ENCODE assay signal across 8 cellular contexts in genomic region chr1:44775930-44776748, GRCh38. TPM values are rescaled to one million over a fixed set of nuclear protein-coding genes. Genes with fewer than 3 reads are reported as not detected.
DNase-seq lines count a peak whose midpoint lies in the region; ATAC-seq and TF ChIP-seq lines count a peak whose summit lies in the region.

No MANE protein-coding gene starts in this region.

- H3K4me3 ChIP-seq in GM08714 (ENCODE audit: low read length) (peak overlapping the region; percentile 90), testis (peak overlapping the region; percentile 63 to 86)

- H3K9me3 Mint-ChIP-seq in central memory CD8-positive, alpha-beta T cell = no peaks in the 10 kb centered on the region

- H3K4me1 ChIP-seq in testis = peaks cover 19% of the 10 kb centered on the region

- DNase-seq in central memory CD8-positive, alpha-beta T cell (ENCODE audit: low spot score in 2 of 2) = peak in 1 of 2 donors; percentile 53
- DNase-seq in medulla oblongata (ENCODE audit: extremely low spot score) (peak; percentile 17), testis (peak; percentile 32), H4 (ENCODE audit: low spot score) (no peak)

- no peaks in the 10 kb centered on the region for H3K27me3 ChIP-seq in testis

- no peaks in the 10 kb centered on the region for H3K9me3 ChIP-seq in testis

- H3K27ac Mint-ChIP-seq in central memory CD8-positive, alpha-beta T cell (ENCODE audit: low read depth) = peak overlapping the region; percentile 92

- H3K4me1 Mint-ChIP-seq in central memory CD8-positive, alpha-beta T cell = peaks cover 34% of the 10 kb centered on the region

- WGBS in testis, 2 donors = 4% methylated on average over 17 to 34 of the region's 38 CpGs

- peak overlapping the region; percentile 83 to 93 for H3K27ac ChIP-seq in testis

- ATAC-seq in HG02642 (IDR thresholded peaks at IDR 0.05; ENCODE audit: poor library complexity, unreplicated experiment) (peak; percentile 26), SK-N-SH treated with all-trans-retinoic acid at 6 μM for 48 hours (peak; percentile 8), GM21786 (IDR thresholded peaks at IDR 0.05; ENCODE audit: unreplicated experiment) (no peak)
- ATAC-seq in central memory CD8-positive, alpha-beta T cell (replicated peaks; ENCODE audit: extremely low read depth, poor library complexity, severe bottlenecking) = peak; percentile 56

- H3K27me3 Mint-ChIP-seq in central memory CD8-positive, alpha-beta T cell = no peaks in the 10 kb centered on the region

- no peak for TF ChIP-seq CTCF in testis (IDR thresholded peaks at IDR 0.05)

- peaks cover 59% of the 10 kb centered on the region for H3K36me3 Mint-ChIP-seq in central memory CD8-positive, alpha-beta T cell (ENCODE audit: insufficient read depth)

- H3K36me3 ChIP-seq in testis (ENCODE audit: low read depth, missing control alignments) = no peaks in the 10 kb centered on the region

- TF ChIP-seq POLR2A in testis (IDR thresholded peaks at IDR 0.05) = no peak

- H3K4me3 Mint-ChIP-seq in central memory CD8-positive, alpha-beta T cell = peak overlapping the region; percentile 91

- intact Hi-C loops in testis (cut with DNase I; ENCODE audit: low total_unique reads) = no loop called here

TF ChIP-seq in SK-N-SH treated with all-trans-retinoic acid at 6 μM for 48 hours, 23 proteins besides CTCF, POLR2A, EP300 and RAD21:
- TF ChIP-seq ZFP3 (CRISPR knock-in tag; IDR thresholded peaks at IDR 0.05) (no peak), OSR1 (CRISPR knock-in tag; IDR thresholded peaks at IDR 0.05) (no peak), ZNF70 (CRISPR knock-in tag; IDR thresholded peaks at IDR 0.05) (no peak), TSHZ2 (CRISPR knock-in tag; IDR thresholded peaks at IDR 0.05) (no peak), ZNF8 (CRISPR knock-in tag; IDR thresholded peaks at IDR 0.05) (no peak), BACH2 (CRISPR knock-in tag; IDR thresholded peaks at IDR 0.05; ENCODE audit: borderline replicate concordance) (no peak), PPARA (CRISPR knock-in tag; IDR thresholded peaks at IDR 0.05; ENCODE audit: borderline replicate concordance) (no peak), GLIS3 (CRISPR knock-in tag; IDR thresholded peaks at IDR 0.05) (no peak), ZFP30 (CRISPR knock-in tag; IDR thresholded peaks at IDR 0.05) (no peak), ZC3H10 (CRISPR knock-in tag; IDR thresholded peaks at IDR 0.05) (no peak), ISL1 (CRISPR knock-in tag; IDR thresholded peaks at IDR 0.05) (no peak), TCF4 (CRISPR knock-in tag; IDR thresholded peaks at IDR 0.05; ENCODE audit: borderline replicate concordance) (no peak), ARNTL (CRISPR knock-in tag; IDR thresholded peaks at IDR 0.05; ENCODE audit: borderline replicate concordance, low read depth) (no peak), RARB (CRISPR knock-in tag; IDR thresholded peaks at IDR 0.05) (no peak), PATZ1 (CRISPR knock-in tag; IDR thresholded peaks at IDR 0.05; ENCODE audit: borderline replicate concordance) (no peak), ZNF565 (CRISPR knock-in tag; conservative IDR thresholded peaks at IDR 0.05; ENCODE audit: low read depth) (no peak), ESRRG (CRISPR knock-in tag; IDR thresholded peaks at IDR 0.05) (no peak), TOX (CRISPR knock-in tag; IDR thresholded peaks at IDR 0.05; ENCODE audit: borderline replicate concordance) (no peak)
- TF ChIP-seq, protein P1, sequence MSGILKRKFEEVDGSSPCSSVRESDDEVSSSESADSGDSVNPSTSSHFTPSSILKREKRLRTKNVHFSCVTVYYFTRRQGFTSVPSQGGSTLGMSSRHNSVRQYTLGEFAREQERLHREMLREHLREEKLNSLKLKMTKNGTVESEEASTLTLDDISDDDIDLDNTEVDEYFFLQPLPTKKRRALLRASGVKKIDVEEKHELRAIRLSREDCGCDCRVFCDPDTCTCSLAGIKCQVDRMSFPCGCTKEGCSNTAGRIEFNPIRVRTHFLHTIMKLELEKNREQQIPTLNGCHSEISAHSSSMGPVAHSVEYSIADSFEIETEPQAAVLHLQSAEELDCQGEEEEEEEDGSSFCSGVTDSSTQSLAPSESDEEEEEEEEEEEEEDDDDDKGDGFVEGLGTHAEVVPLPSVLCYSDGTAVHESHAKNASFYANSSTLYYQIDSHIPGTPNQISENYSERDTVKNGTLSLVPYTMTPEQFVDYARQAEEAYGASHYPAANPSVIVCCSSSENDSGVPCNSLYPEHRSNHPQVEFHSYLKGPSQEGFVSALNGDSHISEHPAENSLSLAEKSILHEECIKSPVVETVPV (CRISPR knock-in tag; IDR thresholded peaks at IDR 0.05) = no peak

RNA-seq across cellular contexts. Expression of gene RPS8, which starts 0.8 kb away (rescaled TPM):
- 100 to 1,000 TPM; 431 to 935 TPM for total RNA-seq in testis
- polyA plus RNA-seq in testis (ENCODE audit: insufficient read depth, low read depth, low replicate concordance) = 860 TPM
- 4,339 and 5,019 TPM in 2 replicates for total RNA-seq in H4 (2014; rRNA removed; shearing (Covaris generic))

RNA-seq across cellular contexts. Expression of gene BEST4, which starts 11.8 kb away (rescaled TPM):
- total RNA-seq in testis = 1 to 10 TPM; 1.1 to 1.7 TPM
- polyA plus RNA-seq in testis (ENCODE audit: insufficient read depth, low read depth, low replicate concordance) = 0.79 TPM
- total RNA-seq in H4 (2014; rRNA removed; shearing (Covaris generic)) = not detected in 2 replicates

RNA-seq across cellular contexts. Expression of gene PLK3, which starts 24.0 kb away (rescaled TPM):
- total RNA-seq in testis = 10 to 100 TPM; 16.4 to 17.2 TPM
- 7.2 TPM for polyA plus RNA-seq in testis (ENCODE audit: insufficient read depth, low read depth, low replicate concordance)
- total RNA-seq in H4 (2014; rRNA removed; shearing (Covaris generic)) = 1.3 and 4.6 TPM in 2 replicates

RNA-seq across cellular contexts. Expression of gene DYNLT4, which starts 31.0 kb away (rescaled TPM):
- 1 to 10 TPM; 3.2 to 4.0 TPM for total RNA-seq in testis
- 0.47 TPM for polyA plus RNA-seq in testis (ENCODE audit: insufficient read depth, low read depth, low replicate concordance)
- total RNA-seq in H4 (2014; rRNA removed; shearing (Covaris generic)) = 0.12 TPM in 1 of 2 replicates, not detected in the other

RNA-seq across cellular contexts. Expression of gene BTBD19, which starts 32.2 kb away (rescaled TPM):
- total RNA-seq in testis = 10 to 100 TPM; 10.2 to 14.1 TPM
- 5.4 TPM for polyA plus RNA-seq in testis (ENCODE audit: insufficient read depth, low read depth, low replicate concordance)
- total RNA-seq in H4 (2014; rRNA removed; shearing (Covaris generic)) = 2.5 and 2.6 TPM in 2 replicates
